In genomic region chr6:53734473-53735299, GRCh38 we compare ENCODE assay signal across 1 cellular context.
TF ChIP-seq lines count a peak whose summit lies in the region.

No MANE protein-coding gene starts in this region.

TF ChIP-seq in HEK293, 187 proteins besides CTCF, POLR2A, EP300 and RAD21 (continued from another document and continues in another):
- TF ChIP-seq PBX3 (CRISPR knock-in tag; IDR thresholded peaks at IDR 0.05) (no peak), BCL11B (tag by site-specific recombination; IDR thresholded peaks at IDR 0.05; ENCODE audit: low read depth) (no peak), TCF7L2 (IDR thresholded peaks at IDR 0.05; ENCODE audit: borderline replicate concordance, low read depth, low read length) (no peak), HOXD13 (CRISPR knock-in tag; IDR thresholded peaks at IDR 0.05; ENCODE audit: borderline replicate concordance) (peak; percentile 92), TSHZ1 (tag by site-specific recombination; IDR thresholded peaks at IDR 0.05; ENCODE audit: borderline replicate concordance) (peak; percentile 26; the same call in 1 of the 2 replicates), PRDM6 (tag by site-specific recombination; IDR thresholded peaks at IDR 0.05) (peak; percentile 82), SP3 (tag by site-specific recombination; IDR thresholded peaks at IDR 0.05) (no peak), ZNF114 (tag by site-specific recombination; IDR thresholded peaks at IDR 0.05) (no peak), ZNF555 (tag by site-specific recombination; conservative IDR thresholded peaks at IDR 0.05) (no peak; the same call in 1 of the 2 replicates), KLF16 (tag by site-specific recombination; IDR thresholded peaks at IDR 0.05) (no peak), ZNF837 (tag by site-specific recombination; IDR thresholded peaks at IDR 0.05) (no peak), ZFP41 (tag by site-specific recombination; IDR thresholded peaks at IDR 0.05; ENCODE audit: borderline replicate concordance) (no peak), ZNF585B (tag by site-specific recombination; IDR thresholded peaks at IDR 0.05) (no peak), ZNF280D (tag by site-specific recombination; IDR thresholded peaks at IDR 0.05) (no peak), MEIS1 (CRISPR knock-in tag; IDR thresholded peaks at IDR 0.05; ENCODE audit: borderline replicate concordance) (peak; percentile 48; the same call in 1 of the 2 replicates), ZBTB17 (tag by site-specific recombination; IDR thresholded peaks at IDR 0.05) (no peak), GFI1B (tag by site-specific recombination; IDR thresholded peaks at IDR 0.05) (no peak), OSR2 (tag by site-specific recombination; IDR thresholded peaks at IDR 0.05) (peak; percentile 81), ZNF362 (tag by site-specific recombination; IDR thresholded peaks at IDR 0.05) (peak; percentile 96), PRDM10 (tag by site-specific recombination; IDR thresholded peaks at IDR 0.05) (peak; percentile 6; the same call in 1 of the 2 replicates), ZNF23 (tag by site-specific recombination; IDR thresholded peaks at IDR 0.05; ENCODE audit: borderline replicate concordance) (no peak), ZNF132 (tag by site-specific recombination; IDR thresholded peaks at IDR 0.05; ENCODE audit: borderline replicate concordance) (no peak), ZNF18 (tag by site-specific recombination; IDR thresholded peaks at IDR 0.05) (no peak), ZNF707 (tag by site-specific recombination; IDR thresholded peaks at IDR 0.05) (0 out of 2 replicates have a peak, but pooled peaks have one; percentile 45), SETDB1 (IDR thresholded peaks at IDR 0.05; ENCODE audit: insufficient read length, low read length) (peak; percentile 23), PRDM1 (tag by site-specific recombination; IDR thresholded peaks at IDR 0.05) (peak; percentile 83), SCRT1 (tag by site-specific recombination; IDR thresholded peaks at IDR 0.05; ENCODE audit: borderline replicate concordance) (no peak), ZSCAN30 (tag by site-specific recombination; IDR thresholded peaks at IDR 0.05) (no peak), ZNF830 (tag by site-specific recombination; IDR thresholded peaks at IDR 0.05; ENCODE audit: low read depth) (no peak), ZNF513 (tag by site-specific recombination; IDR thresholded peaks at IDR 0.05) (no peak), ZSCAN18 (tag by site-specific recombination; IDR thresholded peaks at IDR 0.05) (no peak), HIC1 (tag by site-specific recombination; IDR thresholded peaks at IDR 0.05) (peak; percentile 78), ZNF19 (tag by site-specific recombination; IDR thresholded peaks at IDR 0.05; ENCODE audit: low read depth) (no peak)
